2 cellular contexts compared by ENCODE assay signal in genomic region chr15:41928100-41928499, GRCh38.
A peak's percentile ranks its signal among the peaks of the same experiment; 100 is the strongest.
TF ChIP-seq lines count a peak whose summit lies in the region.

No MANE protein-coding gene starts in this region.

TF ChIP-seq in A549, 52 proteins besides CTCF, POLR2A, EP300 and RAD21:
- TF ChIP-seq MYC (IDR thresholded peaks at IDR 0.05; ENCODE audit: borderline replicate concordance, low read length), result no peak
- peak; percentile 25; the same call in 1 of the 2 replicates for TF ChIP-seq JUNB (IDR thresholded peaks at IDR 0.05)
- TF ChIP-seq RFX5 (IDR thresholded peaks at IDR 0.05), result no peak
- TF ChIP-seq KDM1A (IDR thresholded peaks at IDR 0.05; ENCODE audit: low read depth), result 0 out of 2 replicates have a peak, but pooled peaks have one; percentile 32
- TF ChIP-seq HDAC2 (IDR thresholded peaks at IDR 0.05), result no peak
- TF ChIP-seq CEBPB (IDR thresholded peaks at IDR 0.05), result peak in 1 of 2 experiments; percentile 61; a peak in 2 of 4 replicates
- no peak for TF ChIP-seq ELK1 (IDR thresholded peaks at IDR 0.05; ENCODE audit: low read depth, low read length)
- peak; percentile 35 for TF ChIP-seq MAFK (IDR thresholded peaks at IDR 0.05; ENCODE audit: partially characterized antibody)
- TF ChIP-seq JUN (IDR thresholded peaks at IDR 0.05), result peak; percentile 51 to 52; a peak in 2 of 5 replicates
- peak; percentile 83 for TF ChIP-seq ZFP36 (IDR thresholded peaks at IDR 0.05; ENCODE audit: borderline replicate concordance, partially characterized antibody)
- TF ChIP-seq MAX (IDR thresholded peaks at IDR 0.05), result 0 out of 2 replicates have a peak, but pooled peaks have one; percentile 34
- TF ChIP-seq GATA3 (IDR thresholded peaks at IDR 0.05; ENCODE audit: borderline replicate concordance), result peak; percentile 93
- no peak; the same call in 1 of the 2 replicates for TF ChIP-seq CHD4 (IDR thresholded peaks at IDR 0.05; ENCODE audit: borderline replicate concordance)
- no peak for TF ChIP-seq FOSL2 (IDR thresholded peaks at IDR 0.05)
- TF ChIP-seq FOSL2 (CRISPR knock-in tag; IDR thresholded peaks at IDR 0.05), result peak; percentile 54; the same call in 1 of the 2 replicates
- TF ChIP-seq RARB (CRISPR knock-in tag; IDR thresholded peaks at IDR 0.05), result no peak

TF ChIP-seq in K562, 482 proteins besides CTCF, POLR2A, EP300 and RAD21 (continued from another document):
- TF ChIP-seq ZNF165 (CRISPR knock-in tag; IDR thresholded peaks at IDR 0.05; ENCODE audit: borderline replicate concordance) (no peak), PREB (CRISPR knock-in tag; IDR thresholded peaks at IDR 0.05) (no peak), BACH1 (tag; IDR thresholded peaks at IDR 0.05) (no peak), ZBTB8A (IDR thresholded peaks at IDR 0.05; ENCODE audit: partially characterized antibody) (no peak), ZKSCAN3 (CRISPR knock-in tag; IDR thresholded peaks at IDR 0.05) (no peak), HMGN3 (IDR thresholded peaks at IDR 0.05; ENCODE audit: borderline replicate concordance, extremely low read depth, insufficient read length, low read depth, low read length) (no peak), JUND (IDR thresholded peaks at IDR 0.05; ENCODE audit: borderline replicate concordance, low read depth, low read length) (no peak), JUND (tag; IDR thresholded peaks at IDR 0.05; ENCODE audit: borderline replicate concordance, low read depth, low read length) (no peak), PATZ1 (CRISPR knock-in tag; IDR thresholded peaks at IDR 0.05; ENCODE audit: borderline replicate concordance) (no peak), RB1 (IDR thresholded peaks at IDR 0.05; ENCODE audit: low read depth) (no peak), BHLHE40 (IDR thresholded peaks at IDR 0.05; ENCODE audit: low read length) (no peak), DIDO1 (tag; IDR thresholded peaks at IDR 0.05; ENCODE audit: low read depth) (no peak), PRPF4 (IDR thresholded peaks at IDR 0.05; ENCODE audit: insufficient read depth, low read depth, low read length, poor library complexity, severe bottlenecking) (no peak), ZNF668 (CRISPR knock-in tag; IDR thresholded peaks at IDR 0.05) (no peak), SMAD3 (CRISPR knock-in tag; conservative IDR thresholded peaks at IDR 0.05) (no peak), CHD1 (IDR thresholded peaks at IDR 0.05; ENCODE audit: low read length) (no peak), TRIM24 (IDR thresholded peaks at IDR 0.05) (no peak), ZFP36 (IDR thresholded peaks at IDR 0.05; ENCODE audit: low read depth, low read length, partially characterized antibody) (peak; percentile 49), TCF3 (CRISPR knock-in tag; IDR thresholded peaks at IDR 0.05) (no peak), ATF6 (CRISPR knock-in tag; IDR thresholded peaks at IDR 0.05) (no peak), SIRT6 (IDR thresholded peaks at IDR 0.05; ENCODE audit: low read depth, low read length) (no peak), FOXA3 (CRISPR knock-in tag; conservative IDR thresholded peaks at IDR 0.05 in 1 of 2, IDR thresholded peaks at IDR 0.05 in 1 of 2) (peak in 1 of 2 experiments; percentile 60; a peak in 2 of 4 replicates), ZEB2 (IDR thresholded peaks at IDR 0.05) (no peak), BRF1 (IDR thresholded peaks at IDR 0.05; ENCODE audit: borderline replicate concordance, extremely low read depth, insufficient read length) (no peak), MEIS2 (IDR thresholded peaks at IDR 0.05; ENCODE audit: partially characterized antibody) (peak; percentile 79), TSC22D4 (tag; IDR thresholded peaks at IDR 0.05) (no peak), ZNF778 (CRISPR knock-in tag; IDR thresholded peaks at IDR 0.05) (no peak), PCBP1 (IDR thresholded peaks at IDR 0.05; ENCODE audit: low read depth, low read length, poor library complexity, severe bottlenecking) (no peak), HNRNPLL (IDR thresholded peaks at IDR 0.05; ENCODE audit: low read depth, low read length, poor library complexity, severe bottlenecking) (no peak), SPI1 (IDR thresholded peaks at IDR 0.05; ENCODE audit: borderline replicate concordance, low read depth, low read length) (no peak), NFXL1 (CRISPR knock-in tag; IDR thresholded peaks at IDR 0.05) (no peak), ELF4 (CRISPR knock-in tag; IDR thresholded peaks at IDR 0.05) (no peak), PHB (CRISPR knock-in tag; IDR thresholded peaks at IDR 0.05) (no peak), RBM25 (IDR thresholded peaks at IDR 0.05; ENCODE audit: low read depth, low read length, severe bottlenecking) (peak; percentile 45), PKNOX1 (IDR thresholded peaks at IDR 0.05) (peak; percentile 58; the same call in 1 of the 2 replicates)
